Comparison of ENCODE assay signal across 27 cellular contexts in genomic region chr20:6485376-6485775, GRCh38.
"Had no signal": no experiment of that assay in that cellular context is flagged by ENCODE, and none has a peak within 500 bp of the region (broad histone marks: within the 10 kb centered on the region; RNA-seq: fewer than 3 reads in every experiment).

No MANE protein-coding gene starts in this region.

- H3K4me1 ChIP-seq: SJSA1 had no signal

- H3K9me3 ChIP-seq: MG63, SJSA1 had no signal

- H3K27ac Mint-ChIP-seq: activated CD4-positive, alpha-beta memory T cell treated with anti-CD3 and anti-CD28 coated beads, Interleukin-2, amount 10 ng/mL, durations not matched to agents 7 days and 5 days; activated CD4-positive, alpha-beta T cell treated with anti-CD3 and anti-CD28 coated beads for 36 hours; activated naive CD4-positive, alpha-beta T cell treated with anti-CD3 and anti-CD28 coated beads, Interleukin-2, amount 10 ng/mL, durations not matched to agents 7 days and 5 days; activated naive CD8-positive, alpha-beta T cell treated with anti-CD3 and anti-CD28 coated beads for 36 hours; activated T-cell treated with anti-CD3 and anti-CD28 coated beads, Interleukin-2, amount 50 U/mL, for 72 hours; activated T-helper 2 cell treated with anti-CD3 and anti-CD28 coated beads, Interferon-gamma antibody, Interleukin-2, Interleukin-4, amounts not matched to agents 10 μg/mL and 5 μg/mL and 100 μg/mL, durations not matched to agents 14 hours and 24 hours and 36 hours had no signal

- H3K27ac ChIP-seq: brain microvascular endothelial cell, SJSA1, WERI-Rb-1 had no signal

- H3K36me3 Mint-ChIP-seq: activated naive CD4-positive, alpha-beta T cell treated with anti-CD3 and anti-CD28 coated beads, Interleukin-2, amount 10 ng/mL, durations not matched to agents 7 days and 5 days; activated naive CD8-positive, alpha-beta T cell treated with anti-CD3 and anti-CD28 coated beads for 36 hours had no signal

- H3K36me3 ChIP-seq: brain microvascular endothelial cell, MG63, SJSA1, WERI-Rb-1 had no signal

- ATAC-seq: activated CD4-positive, alpha-beta T cell treated with anti-CD3 and anti-CD28 coated beads for 36 hours; activated T-cell treated with anti-CD3 and anti-CD28 coated beads, Interleukin-2, amount 50 U/mL, for 72 hours; PC-3; SK-N-SH treated with all-trans-retinoic acid at 6 μM for 48 hours had no signal

- H3K27me3 ChIP-seq: brain microvascular endothelial cell, MG63, SJSA1 had no signal

- H3K9me3 Mint-ChIP-seq: activated naive CD8-positive, alpha-beta T cell treated with anti-CD3 and anti-CD28 coated beads for 36 hours; activated T-helper 2 cell treated with anti-CD3 and anti-CD28 coated beads, Interferon-gamma antibody, Interleukin-2, Interleukin-4, amounts not matched to agents 10 μg/mL and 5 μg/mL and 100 μg/mL, durations not matched to agents 14 hours and 24 hours and 36 hours had no signal

- H3K4me3 ChIP-seq: MG63, SJSA1 had no signal

- H3K4me3 Mint-ChIP-seq: activated CD4-positive, alpha-beta memory T cell treated with anti-CD3 and anti-CD28 coated beads, Interleukin-2, amount 10 ng/mL, durations not matched to agents 7 days and 5 days; activated CD4-positive, alpha-beta T cell treated with anti-CD3 and anti-CD28 coated beads for 36 hours; activated naive CD4-positive, alpha-beta T cell treated with anti-CD3 and anti-CD28 coated beads, Interleukin-2, amount 10 ng/mL, durations not matched to agents 7 days and 5 days; activated naive CD8-positive, alpha-beta T cell treated with anti-CD3 and anti-CD28 coated beads for 36 hours; activated T-cell treated with anti-CD3 and anti-CD28 coated beads, Interleukin-2, amount 50 U/mL, for 72 hours had no signal

- H3K27me3 Mint-ChIP-seq: activated CD4-positive, alpha-beta memory T cell treated with anti-CD3 and anti-CD28 coated beads, Interleukin-2, amount 10 ng/mL, durations not matched to agents 7 days and 5 days; activated naive CD4-positive, alpha-beta T cell treated with anti-CD3 and anti-CD28 coated beads, Interleukin-2, amount 10 ng/mL, durations not matched to agents 7 days and 5 days; activated naive CD8-positive, alpha-beta T cell treated with anti-CD3 and anti-CD28 coated beads for 36 hours had no signal

- DNase-seq: activated CD4-positive, alpha-beta memory T cell treated with anti-CD3 and anti-CD28 coated beads, Interleukin-2, amount 10 ng/mL, durations not matched to agents 7 days and 5 days; activated CD4-positive, alpha-beta T cell treated with anti-CD3 and anti-CD28 coated beads for 36 hours; activated CD4-positive, alpha-beta T cell treated with anti-CD3 and anti-CD28 coated beads, Interleukin-2, amount 50 U/mL, for 1 hour; activated CD8-positive, alpha-beta memory T cell treated with anti-CD3 and anti-CD28 coated beads, Interleukin-2, amount 50 U/mL, for 4 hours; activated gamma-delta T cell treated with Interleukin-2 at 50 U/mL for 16 hours; activated naive CD4-positive, alpha-beta T cell treated with anti-CD3 and anti-CD28 coated beads, Interleukin-2, amount 10 ng/mL, durations not matched to agents 7 days and 5 days; activated naive CD8-positive, alpha-beta T cell treated with anti-CD3 and anti-CD28 coated beads for 36 hours; activated T-cell treated with anti-CD3 and anti-CD28 coated beads, Interleukin-2, amount 50 U/mL, for 72 hours; brain microvascular endothelial cell; caudate nucleus; IMR-90; KG1; MG63; MV-4-11; NCI-H1092 treated with DMSO at 0.1 percent for 48 hours; NCI-H1417 treated with DMSO at 0.1 percent for 48 hours; NCI-H187; NCI-H2081; NCI-H345; NCI-H526 treated with DMSO at 0.1 percent for 48 hours; PC-3; SHP77; SW 1271; WERI-Rb-1 had no signal

- H3K4me1 Mint-ChIP-seq: activated CD4-positive, alpha-beta memory T cell treated with anti-CD3 and anti-CD28 coated beads, Interleukin-2, amount 10 ng/mL, durations not matched to agents 7 days and 5 days; activated CD4-positive, alpha-beta T cell treated with anti-CD3 and anti-CD28 coated beads for 36 hours; activated naive CD4-positive, alpha-beta T cell treated with anti-CD3 and anti-CD28 coated beads, Interleukin-2, amount 10 ng/mL, durations not matched to agents 7 days and 5 days; activated naive CD8-positive, alpha-beta T cell treated with anti-CD3 and anti-CD28 coated beads for 36 hours had no signal
